ENCODE assay signal across 8 cellular contexts in the genomic region with DNA sequence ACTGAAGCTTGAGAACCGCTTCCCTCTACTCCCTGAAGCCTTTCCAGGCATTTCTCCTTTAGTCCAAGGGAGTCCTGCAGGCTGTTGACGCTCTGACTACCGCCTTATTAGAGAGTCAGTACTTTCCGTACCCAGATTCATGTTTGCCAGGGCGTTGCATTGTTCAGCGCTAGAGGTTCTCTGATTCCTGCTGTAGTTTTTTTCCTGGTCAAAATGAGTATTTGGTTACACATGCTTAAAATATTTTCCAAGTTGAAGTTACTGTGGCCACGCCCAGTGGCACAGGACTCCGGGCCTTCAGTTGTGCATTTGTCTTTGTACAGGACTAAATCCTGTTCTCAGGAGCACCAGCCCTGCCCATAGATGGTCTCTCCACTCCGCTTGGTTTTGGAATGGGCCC. TPM values are rescaled to one million over a fixed set of nuclear protein-coding genes. Genes with fewer than 3 reads are reported as not detected.
DNase-seq lines count a peak whose midpoint lies in the region; ATAC-seq and TF ChIP-seq lines count a peak whose summit lies in the region.

No MANE protein-coding gene starts in this region.

- H3K4me1 Mint-ChIP-seq in GM23338, result no peaks in the 10 kb centered on the region; the same call in 2 of the 3 replicates

- H3K4me3 ChIP-seq in GM23338, result no peak overlapping the region

- H3K27ac Mint-ChIP-seq in GM23338, result no peak overlapping the region

- no peaks in the 10 kb centered on the region for H3K36me3 Mint-ChIP-seq in GM23338 (ENCODE audit: low read depth)

- H4K20me1 ChIP-seq in GM23338 (replicated peaks; ENCODE audit: insufficient read depth), result peaks cover 3% of the 10 kb centered on the region

- H3K36me3 ChIP-seq in GM23338 (ENCODE audit: insufficient read depth), result no peaks in the 10 kb centered on the region

- DNase-seq in EL (peak; percentile 66), NCI-H69 (lab: John Stamatoyannopoulos, UW) (peak; percentile 89), fibroblast of gingiva (ENCODE audit: low read depth) (peak; percentile 81), posterior vena cava (ENCODE audit: low spot score) (peak; percentile 87), pons (ENCODE audit: low spot score) (no peak), cerebellar nuclear complex (lab: John Stamatoyannopoulos, UW) (no peak), GM23338 (ENCODE audit: low spot score) (no peak)

- H3K27me3 Mint-ChIP-seq in GM23338 (ENCODE audit: insufficient read depth, low read depth, poor library complexity), result peaks cover 8% of the 10 kb centered on the region

- intact Hi-C loops in posterior vena cava (cut with DNase I), result no loop called here

- H3K27ac ChIP-seq in GM23338 (ENCODE audit: low read depth), result no peak overlapping the region

- no peak overlapping the region for H3K4me3 Mint-ChIP-seq in GM23338

- H3K9me3 Mint-ChIP-seq in GM23338, result no peaks in the 10 kb centered on the region

- peaks cover 6% of the 10 kb centered on the region for H3K27me3 ChIP-seq in GM23338 (ENCODE audit: insufficient read depth)

- H3K9me2 ChIP-seq in GM23338 (ENCODE audit: insufficient read depth), result no peaks in the 10 kb centered on the region

- H3K4me2 ChIP-seq in GM23338, result no peak overlapping the region

- H3F3A ChIP-seq in GM23338 (replicated peaks; ENCODE audit: low read depth), result no peaks in the 10 kb centered on the region

- peaks cover 7% of the 10 kb centered on the region; the same call in 1 of the 2 replicates for H3K79me2 ChIP-seq in GM23338 (replicated peaks; ENCODE audit: insufficient read depth)

- H3K4me1 ChIP-seq in GM23338 (ENCODE audit: insufficient read depth), result 0 out of 2 replicates have a peak, but pooled peaks cover 4% of the 10 kb centered on the region

- no peak for TF ChIP-seq CTCF in GM23338 (conservative IDR thresholded peaks at IDR 0.05; ENCODE audit: low read depth in 2 of 2)

- ATAC-seq in GM21515 (IDR thresholded peaks at IDR 0.05; ENCODE audit: unreplicated experiment), result no peak
- ATAC-seq in GM23338, result no peak

- no peak overlapping the region for H2AFZ ChIP-seq in GM23338

TF ChIP-seq in GM23338, 12 proteins besides CTCF, POLR2A, EP300 and RAD21:
- TF ChIP-seq ZNF114 (CRISPR knock-in tag; IDR thresholded peaks at IDR 0.05), result no peak
- TF ChIP-seq STAT1 (IDR thresholded peaks at IDR 0.05; ENCODE audit: unreplicated experiment), result no peak
- TF ChIP-seq EZH2phosphoT487 (IDR thresholded peaks at IDR 0.05; ENCODE audit: unreplicated experiment), result no peak
- no peak for TF ChIP-seq NANOG (IDR thresholded peaks at IDR 0.05; ENCODE audit: borderline replicate concordance)
- no peak for TF ChIP-seq ETS1 (IDR thresholded peaks at IDR 0.05)
- no peak for TF ChIP-seq JUNB (IDR thresholded peaks at IDR 0.05; ENCODE audit: unreplicated experiment)
- TF ChIP-seq ZNF331 (CRISPR knock-in tag; IDR thresholded peaks at IDR 0.05; ENCODE audit: low read depth), result no peak
- no peak for TF ChIP-seq EZH2 (IDR thresholded peaks at IDR 0.05; ENCODE audit: low read depth, unreplicated experiment)
- no peak for TF ChIP-seq CREB1 (CRISPR knock-in tag; IDR thresholded peaks at IDR 0.05; ENCODE audit: low read depth)
- TF ChIP-seq REST (IDR thresholded peaks at IDR 0.05; ENCODE audit: unreplicated experiment), result no peak
- no peak for TF ChIP-seq POLR2AphosphoS5 (IDR thresholded peaks at IDR 0.05; ENCODE audit: low read depth)
- TF ChIP-seq, protein P1, sequence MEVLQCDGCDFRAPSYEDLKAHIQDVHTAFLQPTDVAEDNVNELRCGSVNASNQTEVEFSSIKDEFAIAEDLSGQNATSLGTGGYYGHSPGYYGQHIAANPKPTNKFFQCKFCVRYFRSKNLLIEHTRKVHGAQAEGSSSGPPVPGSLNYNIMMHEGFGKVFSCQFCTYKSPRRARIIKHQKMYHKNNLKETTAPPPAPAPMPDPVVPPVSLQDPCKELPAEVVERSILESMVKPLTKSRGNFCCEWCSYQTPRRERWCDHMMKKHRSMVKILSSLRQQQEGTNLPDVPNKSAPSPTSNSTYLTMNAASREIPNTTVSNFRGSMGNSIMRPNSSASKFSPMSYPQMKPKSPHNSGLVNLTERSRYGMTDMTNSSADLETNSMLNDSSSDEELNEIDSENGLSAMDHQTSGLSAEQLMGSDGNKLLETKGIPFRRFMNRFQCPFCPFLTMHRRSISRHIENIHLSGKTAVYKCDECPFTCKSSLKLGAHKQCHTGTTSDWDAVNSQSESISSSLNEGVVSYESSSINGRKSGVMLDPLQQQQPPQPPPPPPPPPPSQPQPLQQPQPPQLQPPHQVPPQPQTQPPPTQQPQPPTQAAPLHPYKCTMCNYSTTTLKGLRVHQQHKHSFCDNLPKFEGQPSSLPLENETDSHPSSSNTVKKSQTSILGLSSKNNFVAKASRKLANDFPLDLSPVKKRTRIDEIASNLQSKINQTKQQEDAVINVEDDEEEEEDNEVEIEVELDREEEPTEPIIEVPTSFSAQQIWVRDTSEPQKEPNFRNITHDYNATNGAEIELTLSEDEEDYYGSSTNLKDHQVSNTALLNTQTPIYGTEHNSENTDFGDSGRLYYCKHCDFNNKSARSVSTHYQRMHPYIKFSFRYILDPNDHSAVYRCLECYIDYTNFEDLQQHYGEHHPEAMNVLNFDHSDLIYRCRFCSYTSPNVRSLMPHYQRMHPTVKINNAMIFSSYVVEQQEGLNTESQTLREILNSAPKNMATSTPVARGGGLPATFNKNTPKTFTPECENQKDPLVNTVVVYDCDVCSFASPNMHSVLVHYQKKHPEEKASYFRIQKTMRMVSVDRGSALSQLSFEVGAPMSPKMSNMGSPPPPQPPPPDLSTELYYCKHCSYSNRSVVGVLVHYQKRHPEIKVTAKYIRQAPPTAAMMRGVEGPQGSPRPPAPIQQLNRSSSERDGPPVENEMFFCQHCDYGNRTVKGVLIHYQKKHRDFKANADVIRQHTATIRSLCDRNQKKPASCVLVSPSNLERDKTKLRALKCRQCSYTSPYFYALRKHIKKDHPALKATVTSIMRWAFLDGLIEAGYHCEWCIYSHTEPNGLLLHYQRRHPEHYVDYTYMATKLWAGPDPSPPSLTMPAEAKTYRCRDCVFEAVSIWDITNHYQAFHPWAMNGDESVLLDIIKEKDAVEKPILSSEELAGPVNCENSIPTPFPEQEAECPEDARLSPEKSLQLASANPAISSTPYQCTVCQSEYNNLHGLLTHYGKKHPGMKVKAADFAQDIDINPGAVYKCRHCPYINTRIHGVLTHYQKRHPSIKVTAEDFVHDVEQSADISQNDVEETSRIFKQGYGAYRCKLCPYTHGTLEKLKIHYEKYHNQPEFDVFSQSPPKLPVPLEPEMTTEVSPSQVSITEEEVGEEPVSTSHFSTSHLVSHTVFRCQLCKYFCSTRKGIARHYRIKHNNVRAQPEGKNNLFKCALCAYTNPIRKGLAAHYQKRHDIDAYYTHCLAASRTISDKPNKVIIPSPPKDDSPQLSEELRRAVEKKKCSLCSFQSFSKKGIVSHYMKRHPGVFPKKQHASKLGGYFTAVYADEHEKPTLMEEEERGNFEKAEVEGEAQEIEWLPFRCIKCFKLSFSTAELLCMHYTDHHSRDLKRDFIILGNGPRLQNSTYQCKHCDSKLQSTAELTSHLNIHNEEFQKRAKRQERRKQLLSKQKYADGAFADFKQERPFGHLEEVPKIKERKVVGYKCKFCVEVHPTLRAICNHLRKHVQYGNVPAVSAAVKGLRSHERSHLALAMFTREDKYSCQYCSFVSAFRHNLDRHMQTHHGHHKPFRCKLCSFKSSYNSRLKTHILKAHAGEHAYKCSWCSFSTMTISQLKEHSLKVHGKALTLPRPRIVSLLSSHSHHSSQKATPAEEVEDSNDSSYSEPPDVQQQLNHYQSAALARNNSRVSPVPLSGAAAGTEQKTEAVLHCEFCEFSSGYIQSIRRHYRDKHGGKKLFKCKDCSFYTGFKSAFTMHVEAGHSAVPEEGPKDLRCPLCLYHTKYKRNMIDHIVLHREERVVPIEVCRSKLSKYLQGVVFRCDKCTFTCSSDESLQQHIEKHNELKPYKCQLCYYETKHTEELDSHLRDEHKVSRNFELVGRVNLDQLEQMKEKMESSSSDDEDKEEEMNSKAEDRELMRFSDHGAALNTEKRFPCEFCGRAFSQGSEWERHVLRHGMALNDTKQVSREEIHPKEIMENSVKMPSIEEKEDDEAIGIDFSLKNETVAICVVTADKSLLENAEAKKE (CRISPR knock-in tag; IDR thresholded peaks at IDR 0.05), result no peak

RNA-seq across cellular contexts. Expression of gene MTURN, which starts 7.9 kb away (rescaled TPM):
- 10 to 100 TPM; 61.7 to 76.1 TPM for total RNA-seq in posterior vena cava
- 4.7 and 8.7 TPM in 2 replicates for total RNA-seq in GM23338 (2014; rRNA removed; shearing (Covaris generic))
- 3.0 and 3.1 TPM in 2 replicates for polyA plus RNA-seq in GM23338 (2016; fragmentation: Nextera tagmentation; extraction: Ambion mirVana)

Comparison
In these comparisons a context has a peak if more than half of its experiments do, and no peak if none do; other contexts are left out.
1. DNase-seq: peak in EL (single experiment), NCI-H69 (single experiment), fibroblast of gingiva (single experiment) and posterior vena cava (single experiment); none in pons (single experiment), cerebellar nuclear complex (0 of 2) and GM23338 (single experiment).